In the genomic region with DNA sequence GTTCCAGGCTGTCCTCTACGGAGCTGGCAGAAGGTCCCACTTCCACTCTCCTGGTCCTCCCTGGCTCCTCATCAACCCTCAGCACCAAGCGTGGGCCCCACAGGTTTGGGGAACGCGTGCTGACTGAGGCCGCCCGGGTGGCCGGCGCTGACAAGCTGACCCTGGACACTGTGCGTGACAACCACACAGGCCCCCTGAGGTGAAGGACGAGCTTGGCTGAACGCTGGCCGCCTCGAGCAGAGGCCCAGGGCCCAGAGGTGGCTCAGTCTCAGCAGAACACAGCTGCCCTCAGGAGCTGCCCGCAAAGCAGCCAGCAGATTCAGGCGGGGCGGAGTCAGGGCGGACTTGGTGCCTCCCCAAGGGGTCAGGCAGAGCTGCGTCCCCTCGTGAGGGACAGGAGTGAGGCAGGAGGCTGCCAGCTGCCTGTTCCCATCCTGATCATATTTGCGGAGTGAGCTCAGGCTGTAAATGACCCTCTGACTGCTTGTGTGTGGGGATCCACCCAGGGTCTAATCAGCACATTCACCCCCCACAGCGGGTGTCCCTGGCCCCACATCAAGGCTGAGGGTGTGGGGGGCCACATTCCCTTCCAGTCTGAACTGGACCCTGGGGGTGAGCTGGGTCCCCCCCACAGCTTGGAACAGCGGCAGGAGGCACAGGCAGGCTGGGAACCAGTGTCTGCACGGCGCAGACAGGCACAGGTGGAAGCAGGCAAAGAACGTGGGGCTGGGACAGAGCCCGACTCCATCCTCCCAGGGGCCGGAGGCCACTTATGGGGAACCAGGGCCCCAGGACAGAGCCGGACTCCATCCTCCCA, we compare ENCODE assay signal across 24 cellular contexts.
DNase-seq lines count a peak whose midpoint lies in the region; ATAC-seq and TF ChIP-seq lines count a peak whose summit lies in the region.
"Had no signal": no experiment of that assay in that cellular context is flagged by ENCODE, and none has a peak within 500 bp of the region (broad histone marks: within the 10 kb centered on the region; RNA-seq: fewer than 3 reads in every experiment).

No MANE protein-coding gene starts in this region.

- DNase-seq in GM10248 (ENCODE audit: extremely low spot score) = peak; percentile 5
- DNase-seq in SJCRH30 = peak; percentile 92 to 95
- DNase-seq in iPS-NIHi7 (ENCODE audit: extremely low spot score) = peak; percentile 8
- no peak for DNase-seq in progenitor cell of endocrine pancreas (ENCODE audit: low spot score, unreplicated experiment)
- no peak for DNase-seq in kidney tubule cell (ENCODE audit: low spot score)
- DNase-seq in T-helper 1 cell = no peak
- DNase-seq in hypothalamus (lab: John Stamatoyannopoulos, UW) = no peak
- DNase-seq: activated T-cell treated with anti-CD3 and anti-CD28 coated beads, Interleukin-2, amount 50 U/mL, for 72 hours; anterior cingulate cortex; effector CD8-positive, alpha-beta T cell; EL; foreskin melanocyte; hippocampal formation; NCI-H1048; NCI-H187 treated with DMSO at 0.1 percent for 48 hours; RPMI8226; substantia nigra had no signal

- peak overlapping the region; percentile 24 for H3K27ac ChIP-seq in SJCRH30
- H3K27ac ChIP-seq: HL-60, parathyroid adenoma had no signal

- H3K27me3 ChIP-seq in SJCRH30 = no peaks in the 10 kb centered on the region

- H3K27ac Mint-ChIP-seq in progenitor cell of endocrine pancreas = peak overlapping the region; percentile 93
- H3K27ac Mint-ChIP-seq: activated naive CD4-positive, alpha-beta T cell treated with anti-CD3 and anti-CD28 coated beads, Interleukin-2, amount 50 U/mL, for 24 hours; activated T-cell treated with anti-CD3 and anti-CD28 coated beads, Interleukin-2, amount 50 U/mL, for 72 hours; memory B cell had no signal

- H3K27me3 Mint-ChIP-seq in progenitor cell of endocrine pancreas = no peaks in the 10 kb centered on the region
- H3K27me3 Mint-ChIP-seq: activated naive CD4-positive, alpha-beta T cell treated with anti-CD3 and anti-CD28 coated beads, Interleukin-2, amount 50 U/mL, for 24 hours had no signal

- H3K4me3 ChIP-seq in SJCRH30 = peak overlapping the region; percentile 3; the same call in 1 of the 2 replicates

- no peaks in the 10 kb centered on the region for H3K36me3 Mint-ChIP-seq in progenitor cell of endocrine pancreas (ENCODE audit: insufficient read depth)
- H3K36me3 Mint-ChIP-seq: activated naive CD4-positive, alpha-beta T cell treated with anti-CD3 and anti-CD28 coated beads, Interleukin-2, amount 50 U/mL, for 24 hours; memory B cell had no signal

- POLR2A ChIA-PET in GM10248 (lab: Yijun Ruan, JAX) = no interaction called here

- peaks cover 4% of the 10 kb centered on the region for H3K4me1 Mint-ChIP-seq in progenitor cell of endocrine pancreas (ENCODE audit: low read depth)

- TF ChIP-seq CTCF in GM10248 (IDR thresholded peaks at IDR 0.05; ENCODE audit: control extremely low read depth, extremely low read depth, low read depth, missing control alignments) = no peak
- TF ChIP-seq CTCF in progenitor cell of endocrine pancreas (IDR thresholded peaks at IDR 0.05; ENCODE audit: unreplicated experiment) = no peak

- H3K9me3 Mint-ChIP-seq in progenitor cell of endocrine pancreas (ENCODE audit: low read depth) = no peaks in the 10 kb centered on the region
- H3K9me3 Mint-ChIP-seq: activated naive CD4-positive, alpha-beta T cell treated with anti-CD3 and anti-CD28 coated beads, Interleukin-2, amount 50 U/mL, for 24 hours; activated T-cell treated with anti-CD3 and anti-CD28 coated beads, Interleukin-2, amount 50 U/mL, for 72 hours; CD14-positive monocyte; memory B cell had no signal

- CTCF ChIA-PET in GM10248 (lab: Yijun Ruan, JAX) = interaction anchor here (0.9 to 1.0 kb wide), 2 partner anchors 11 to 203 kb away, joined by 3 read pairs; no protein-coding TSS in a partner anchor

- ATAC-seq in GM19328 (IDR thresholded peaks at IDR 0.05; ENCODE audit: unreplicated experiment) = no peak
- ATAC-seq: activated CD4-positive, CD25-positive, alpha-beta regulatory T cell treated with anti-CD3 and anti-CD28 coated beads, Interleukin-2, amount 50 U/mL, for 24 hours had no signal

- H3K36me3 ChIP-seq in SJCRH30 = no peaks in the 10 kb centered on the region

- no peak overlapping the region for H3K4me3 Mint-ChIP-seq in progenitor cell of endocrine pancreas (ENCODE audit: low read depth)
- H3K4me3 Mint-ChIP-seq: activated naive CD4-positive, alpha-beta T cell treated with anti-CD3 and anti-CD28 coated beads, Interleukin-2, amount 50 U/mL, for 24 hours; activated T-cell treated with anti-CD3 and anti-CD28 coated beads, Interleukin-2, amount 50 U/mL, for 72 hours; CD14-positive monocyte; memory B cell had no signal

- H3K9me3 ChIP-seq in SJCRH30 (replicated peaks) = no peaks in the 10 kb centered on the region

- peaks cover 7% of the 10 kb centered on the region for H3K4me1 ChIP-seq in SJCRH30
- H3K4me1 ChIP-seq: parathyroid adenoma had no signal

Comparison
In these comparisons a context has a peak if more than half of its experiments do, and no peak if none do; other contexts are left out.
1. DNase-seq: peak in GM10248 (single experiment), SJCRH30 (2 of 2) and iPS-NIHi7 (single experiment); none in progenitor cell of endocrine pancreas (single experiment), kidney tubule cell (single experiment), T-helper 1 cell (0 of 5) and hypothalamus (0 of 51).